In genomic region chr5:2011481-2012411, GRCh38 we compare ENCODE assay signal across 20 cellular contexts.
"Had no signal": no experiment of that assay in that cellular context is flagged by ENCODE, and none has a peak within 500 bp of the region (broad histone marks: within the 10 kb centered on the region; RNA-seq: fewer than 3 reads in every experiment).

No MANE protein-coding gene starts in this region.

- H3K27ac ChIP-seq: ascending aorta, brain microvascular endothelial cell, gastroesophageal sphincter, left lung, upper lobe of right lung had no signal

- H3K9me3 ChIP-seq: ascending aorta, gastroesophageal sphincter, left lung, upper lobe of right lung had no signal

- DNase-seq: activated CD4-positive, alpha-beta memory T cell treated with anti-CD3 and anti-CD28 coated beads for 36 hours; activated CD4-positive, alpha-beta T cell treated with anti-CD3 and anti-CD28 coated beads for 4 hours; activated gamma-delta T cell treated with Interleukin-2 at 50 U/mL for 16 hours; activated T-cell treated with anti-CD3 and anti-CD28 coated beads for 4 hours; brain microvascular endothelial cell; central memory CD4-positive, alpha-beta T cell; dermis blood vessel endothelial cell; effector CD8-positive, alpha-beta T cell; left lung; stimulated activated CD4-positive, alpha-beta T cell treated with anti-CD3 and anti-CD28 coated beads, Interleukin-4, amount 100 ng/mL, for 1 hour; stimulated activated naive CD4-positive, alpha-beta T cell treated with Interleukin-2 at 50 U/mL for 16 hours; T1000; upper lobe of right lung had no signal

- H3K36me3 Mint-ChIP-seq: activated CD4-positive, alpha-beta memory T cell treated with anti-CD3 and anti-CD28 coated beads for 36 hours; activated naive CD4-positive, alpha-beta T cell treated with anti-CD3 and anti-CD28 coated beads, Interleukin-2, amount 50 U/mL, for 72 hours; memory B cell; WTC11 had no signal

- H3K4me1 ChIP-seq: ascending aorta, gastroesophageal sphincter, left lung, upper lobe of right lung had no signal

- H3K4me3 ChIP-seq: ascending aorta, gastroesophageal sphincter, left lung, upper lobe of right lung had no signal

- H3K27me3 ChIP-seq: ascending aorta, brain microvascular endothelial cell, upper lobe of right lung had no signal

- ATAC-seq: activated naive CD4-positive, alpha-beta T cell treated with anti-CD3 and anti-CD28 coated beads, Interleukin-2, amount 50 U/mL, for 72 hours; gastroesophageal sphincter; left lung; upper lobe of right lung; WTC11 had no signal

- H3K4me3 Mint-ChIP-seq: activated CD4-positive, alpha-beta memory T cell treated with anti-CD3 and anti-CD28 coated beads for 36 hours; activated T-helper 1 cell treated with anti-CD3 and anti-CD28 coated beads, Interleukin-12 subunit alpha, Interleukin-12 subunit beta, Interleukin-2, Interleukin-4 antibody, amounts not matched to agents 30 ng/mL and 10 ng/mL and 1 ng/mL, durations not matched to agents 14 hours and 24 hours and 36 hours; memory B cell; T-helper 1 cell treated with Interleukin-12 subunit alpha and Interleukin-12 subunit beta and Interleukin-4 antibody, amounts not matched to agents 30 μg/mL and 1 μg/mL, for 36 hours; WTC11 had no signal

- H3K27ac Mint-ChIP-seq: activated CD4-positive, alpha-beta memory T cell treated with anti-CD3 and anti-CD28 coated beads for 36 hours; activated naive CD4-positive, alpha-beta T cell treated with anti-CD3 and anti-CD28 coated beads, Interleukin-2, amount 50 U/mL, for 72 hours; activated T-helper 1 cell treated with anti-CD3 and anti-CD28 coated beads, Interleukin-12 subunit alpha, Interleukin-12 subunit beta, Interleukin-2, Interleukin-4 antibody, amounts not matched to agents 30 ng/mL and 10 ng/mL and 1 ng/mL, durations not matched to agents 14 hours and 24 hours and 36 hours; memory B cell; T-helper 1 cell treated with Interleukin-12 subunit alpha and Interleukin-12 subunit beta and Interleukin-4 antibody, amounts not matched to agents 30 μg/mL and 1 μg/mL, for 36 hours; WTC11 had no signal

- H3K9me3 Mint-ChIP-seq: activated CD4-positive, alpha-beta memory T cell treated with anti-CD3 and anti-CD28 coated beads for 36 hours; activated naive CD4-positive, alpha-beta T cell treated with anti-CD3 and anti-CD28 coated beads, Interleukin-2, amount 50 U/mL, for 72 hours; activated T-helper 1 cell treated with anti-CD3 and anti-CD28 coated beads, Interleukin-12 subunit alpha, Interleukin-12 subunit beta, Interleukin-2, Interleukin-4 antibody, amounts not matched to agents 30 ng/mL and 10 ng/mL and 1 ng/mL, durations not matched to agents 14 hours and 24 hours and 36 hours; memory B cell; T-helper 1 cell treated with Interleukin-12 subunit alpha and Interleukin-12 subunit beta and Interleukin-4 antibody, amounts not matched to agents 30 μg/mL and 1 μg/mL, for 36 hours; WTC11 had no signal

- H3K36me3 ChIP-seq: ascending aorta, brain microvascular endothelial cell, gastroesophageal sphincter, left lung, upper lobe of right lung had no signal

- H3K4me1 Mint-ChIP-seq: memory B cell had no signal
